8 cellular contexts compared by ENCODE assay signal in the genomic region with DNA sequence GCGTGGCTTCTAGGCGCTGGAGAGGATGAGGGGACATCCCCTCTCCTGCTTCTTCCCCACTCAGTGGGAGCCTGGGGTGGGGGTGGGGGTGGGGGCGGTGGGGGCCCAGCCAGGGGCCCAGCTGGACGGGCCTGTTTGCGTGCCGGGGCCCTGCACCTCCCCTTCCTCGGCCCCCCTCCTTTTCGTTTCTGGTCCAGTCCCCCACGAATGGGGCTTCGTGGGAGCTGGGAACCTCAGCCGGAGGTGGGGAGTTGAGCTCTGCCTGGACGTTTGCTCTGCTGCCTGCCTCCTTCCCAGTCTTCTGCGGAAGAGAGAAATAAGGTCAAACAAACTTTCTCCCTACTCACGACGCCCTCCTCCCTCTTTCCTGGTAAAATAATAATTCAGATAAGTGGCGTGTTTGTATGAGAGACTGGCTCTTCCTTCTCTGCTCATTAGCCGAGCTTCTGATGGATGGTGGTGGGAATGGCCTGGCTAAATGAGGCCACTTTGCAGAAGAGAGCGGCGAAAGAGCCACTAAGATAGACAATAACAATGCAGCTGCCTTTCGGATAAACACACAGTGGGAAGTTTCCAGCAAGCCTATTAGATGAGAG.
A peak's percentile ranks its signal among the peaks of the same experiment; 100 is the strongest.
DNase-seq lines count a peak whose midpoint lies in the region; ATAC-seq and TF ChIP-seq lines count a peak whose summit lies in the region.

No MANE protein-coding gene starts in this region.

- peaks cover 34% of the 10 kb centered on the region for H3K4me1 Mint-ChIP-seq in nephron

- peak overlapping the region; percentile 89 to 94 (median 93) for H3K4me3 Mint-ChIP-seq in nephron

- TF ChIP-seq POLR2A in NB4 (IDR thresholded peaks at IDR 0.05; ENCODE audit: extremely low read depth, insufficient read length) = no peak

- peaks cover 19% of the 10 kb centered on the region for H3K36me3 Mint-ChIP-seq in nephron (ENCODE audit: low read depth)

- H3K27ac Mint-ChIP-seq in nephron = peak overlapping the region; percentile 95 to 99 (median 98)

- peak; percentile 15 for ATAC-seq in GM18909 (IDR thresholded peaks at IDR 0.05; ENCODE audit: poor library complexity, unreplicated experiment)

- H3K9me3 Mint-ChIP-seq in nephron = no peaks in the 10 kb centered on the region

- TF ChIP-seq CTCF in AG09309 (IDR thresholded peaks at IDR 0.05; ENCODE audit: control insufficient read depth, insufficient read depth, low read depth, low read length, missing control alignments) = no peak
- TF ChIP-seq CTCF in NB4 (IDR thresholded peaks at IDR 0.05; ENCODE audit: low read depth, low read length) = no peak
- no peak for TF ChIP-seq CTCF in fibroblast of pulmonary artery (IDR thresholded peaks at IDR 0.05; ENCODE audit: low read length, missing control alignments)
- no peak for TF ChIP-seq CTCF in nephron (IDR thresholded peaks at IDR 0.05; ENCODE audit: unreplicated experiment in 3 of 3)

- H3K4me3 ChIP-seq in AG09309 (ENCODE audit: control insufficient read depth, low read depth, low read length) = peak overlapping the region; percentile 82
- peak overlapping the region; percentile 81 for H3K4me3 ChIP-seq in NB4 (ENCODE audit: low read depth, low read length)
- H3K4me3 ChIP-seq in fibroblast of pulmonary artery (replicated peaks; ENCODE audit: low read depth, low read length) = peak overlapping the region; percentile 78

- DNase-seq in AG09309 (ENCODE audit: low read depth) (no peak), NB4 (ENCODE audit: low read depth) (peak; percentile 63), fibroblast of pulmonary artery (ENCODE audit: low read depth) (peak; percentile 40), GF-D8 (lab: John Stamatoyannopoulos, UW) (no peak), NCI-H128 (lab: John Stamatoyannopoulos, UW; ENCODE audit: unreplicated experiment) (no peak)
- peak; percentile 33 for DNase-seq in activated T-cell treated with anti-CD3 and anti-CD28 coated beads, Interleukin-2, amount 50 U/mL, for 1 hour

- no peaks in the 10 kb centered on the region for H3K27me3 Mint-ChIP-seq in nephron (ENCODE audit: low read depth)

Comparison
In these comparisons a context has a peak if more than half of its experiments do, and no peak if none do; other contexts are left out.
1. DNase-seq: peak in NB4 (single experiment), activated T-cell treated with anti-CD3 and anti-CD28 coated beads, Interleukin-2, amount 50 U/mL, for 1 hour (single experiment) and fibroblast of pulmonary artery (single experiment); none in AG09309 (single experiment), GF-D8 (single experiment) and NCI-H128 (single experiment).
2. Peak in every context shown above with its lines, with median percentiles within 50 percentile points of each other: H3K4me3 ChIP-seq.